In genomic region chr4:89901808-89902431, GRCh38 we compare ENCODE assay signal across 8 cellular contexts. TPM values are rescaled to one million over a fixed set of nuclear protein-coding genes. Genes with fewer than 3 reads are reported as not detected.
DNase-seq lines count a peak whose midpoint lies in the region; FAIRE-seq and TF ChIP-seq lines count a peak whose summit lies in the region.
"Not testable (repeated sequence)": the region's sequence is repeated elsewhere in the genome, so short reads cannot be mapped to it uniquely, and the experiment has no call there.

No MANE protein-coding gene starts in this region.

- H3K27ac Mint-ChIP-seq in mesothelial cell of epicardium = not testable (repeated sequence)

- H3K27me3 Mint-ChIP-seq in mesothelial cell of epicardium (ENCODE audit: low read depth) = not testable (repeated sequence)

- not testable (repeated sequence) for H3K4me1 ChIP-seq in KMS-11 (ENCODE audit: low read depth, poor library complexity, severe bottlenecking)

- not testable (repeated sequence) for H3K4me3 ChIP-seq in H7 (ENCODE audit: insufficient read depth, low read depth, low read length); KMS-11 (IDR thresholded peaks at IDR 0.05; ENCODE audit: insufficient read depth, low read depth, low read length)

- not testable (repeated sequence) for H3K79me2 ChIP-seq in KMS-11 (ENCODE audit: insufficient read depth, low read depth)

- H4K20me1 ChIP-seq in KMS-11 (ENCODE audit: insufficient read depth) = not testable (repeated sequence)

- H3K4me1 Mint-ChIP-seq in mesothelial cell of epicardium = not testable (repeated sequence)

- H3K9ac ChIP-seq in KMS-11 = not testable (repeated sequence)

- DNase-seq in H7 (peak; percentile 1), OCI-M1 (lab: John Stamatoyannopoulos, UW) (peak; percentile 83), activated T-cell treated with anti-CD3 and anti-CD28 coated beads for 4 hours (peak; percentile 20), epidermal melanocyte (ENCODE audit: insufficient read length, low spot score) (peak; percentile 26), mesothelial cell of epicardium (ENCODE audit: low spot score in 2 of 2, unreplicated experiment in 2 of 2) (peak in 1 of 2 experiments; percentile 49)
- DNase-seq in stimulated activated naive CD4-positive, alpha-beta T cell (lab: John Stamatoyannopoulos, UW) = peak in 5 of 6 experiments; percentile 13 to 65 (median 37)

- H3K9me3 Mint-ChIP-seq in mesothelial cell of epicardium = not testable (repeated sequence)

- 0 out of 2 replicates have a peak overlapping the region, but pooled peaks have one; percentile 6 for H3K4me2 ChIP-seq in KMS-11

- not testable (repeated sequence) for H2AFZ ChIP-seq in KMS-11 (ENCODE audit: low read depth)

- H3K36me3 ChIP-seq in H7 (replicated peaks; ENCODE audit: control insufficient read depth, insufficient read depth, low read length); KMS-11 (ENCODE audit: insufficient read depth): not testable (repeated sequence)

- TF ChIP-seq CTCF in KMS-11 (conservative IDR thresholded peaks at IDR 0.05; ENCODE audit: low read depth, low read length) (peak; percentile 74), mesothelial cell of epicardium (IDR thresholded peaks at IDR 0.05; ENCODE audit: unreplicated experiment) (peak; percentile 47)

- H3K27me3 ChIP-seq in H7 (ENCODE audit: control insufficient read depth, insufficient read depth, low read length); KMS-11 (ENCODE audit: insufficient read depth, low read depth): not testable (repeated sequence)

- not testable (repeated sequence) for H3K36me3 Mint-ChIP-seq in mesothelial cell of epicardium

- FAIRE-seq in G401.6 (lab: Jason Lieb, UNC) = peak; percentile 97

- H3K4me3 Mint-ChIP-seq in mesothelial cell of epicardium = not testable (repeated sequence)

- H3K27ac ChIP-seq in KMS-11 = not testable (repeated sequence)

RNA-seq across cellular contexts. Expression of gene MMRN1, which starts 7.3 kb away (rescaled TPM):
- total RNA-seq in H7 (2014; rRNA removed; shearing (Covaris generic)) = 0.03 TPM in 1 of 2 replicates, not detected in the other
- total RNA-seq in mesothelial cell of epicardium = not detected in 3 replicates
